ENCODE assay signal across 25 cellular contexts in genomic region chr15:100058458-100058857, GRCh38.
"Had no signal": no experiment of that assay in that cellular context is flagged by ENCODE, and none has a peak within 500 bp of the region (broad histone marks: within the 10 kb centered on the region; RNA-seq: fewer than 3 reads in every experiment).

No MANE protein-coding gene starts in this region.

- H3K4me3 ChIP-seq: coronary artery, dorsolateral prefrontal cortex, esophagus squamous epithelium, gastroesophageal sphincter, heart right ventricle had no signal

- DNase-seq: activated CD4-positive, alpha-beta memory T cell treated with anti-CD3 and anti-CD28 coated beads for 36 hours; activated CD4-positive, alpha-beta T cell treated with anti-CD3 and anti-CD28 coated beads for 36 hours; activated CD4-positive, alpha-beta T cell treated with anti-CD3 and anti-CD28 coated beads, Interleukin-2, amount 10 ng/mL, durations not matched to agents 24 days and 14 days; activated CD4-positive, CD25-positive, alpha-beta regulatory T cell; activated CD4-positive, CD25-positive, alpha-beta regulatory T cell treated with anti-CD3 and anti-CD28 coated beads, Interleukin-2, amount 50 U/mL, for 72 hours; activated CD8-positive, alpha-beta memory T cell treated with anti-CD3 and anti-CD28 coated beads, Interleukin-2, amount 10 ng/mL, durations not matched to agents 7 days and 5 days; activated CD8-positive, alpha-beta memory T cell treated with anti-CD3 and anti-CD28 coated beads, Interleukin-2, amount 50 U/mL, for 4 hours; activated CD8-positive, alpha-beta T cell treated with anti-CD3 and anti-CD28 coated beads, Interleukin-2, amount 10 ng/mL, durations not matched to agents 7 days and 5 days; activated effector memory CD4-positive, alpha-beta T cell treated with Interleukin-2 at 50 U/mL for 16 hours; activated gamma-delta T cell treated with Interleukin-2 at 50 U/mL for 16 hours; activated naive CD4-positive, alpha-beta T cell treated with anti-CD3 and anti-CD28 coated beads, Interleukin-2, amount 50 U/mL, for 16 hours; activated naive CD4-positive, alpha-beta T cell treated with Interleukin-2 at 50 U/mL for 16 hours; activated T-cell treated with anti-CD3 and anti-CD28 coated beads, Interleukin-2, amount 50 U/mL, for 24 hours; amniotic stem cell; anterior cingulate cortex; brain microvascular endothelial cell; dorsolateral prefrontal cortex; effector memory CD8-positive, alpha-beta T cell; erythroblast; esophagus squamous epithelium; foreskin melanocyte; heart right ventricle; T-helper 2 cell had no signal

- H3K9me3 ChIP-seq: esophagus squamous epithelium, gastroesophageal sphincter, heart right ventricle had no signal

- H3K27ac ChIP-seq: brain microvascular endothelial cell, coronary artery, dorsolateral prefrontal cortex, esophagus squamous epithelium, gastroesophageal sphincter, heart right ventricle had no signal

- H3K27me3 ChIP-seq: brain microvascular endothelial cell, dorsolateral prefrontal cortex, esophagus squamous epithelium, gastroesophageal sphincter, heart right ventricle had no signal

- H3K36me3 ChIP-seq: brain microvascular endothelial cell, esophagus squamous epithelium, gastroesophageal sphincter, heart right ventricle had no signal
